29 cellular contexts compared by ENCODE assay signal in the genomic region with DNA sequence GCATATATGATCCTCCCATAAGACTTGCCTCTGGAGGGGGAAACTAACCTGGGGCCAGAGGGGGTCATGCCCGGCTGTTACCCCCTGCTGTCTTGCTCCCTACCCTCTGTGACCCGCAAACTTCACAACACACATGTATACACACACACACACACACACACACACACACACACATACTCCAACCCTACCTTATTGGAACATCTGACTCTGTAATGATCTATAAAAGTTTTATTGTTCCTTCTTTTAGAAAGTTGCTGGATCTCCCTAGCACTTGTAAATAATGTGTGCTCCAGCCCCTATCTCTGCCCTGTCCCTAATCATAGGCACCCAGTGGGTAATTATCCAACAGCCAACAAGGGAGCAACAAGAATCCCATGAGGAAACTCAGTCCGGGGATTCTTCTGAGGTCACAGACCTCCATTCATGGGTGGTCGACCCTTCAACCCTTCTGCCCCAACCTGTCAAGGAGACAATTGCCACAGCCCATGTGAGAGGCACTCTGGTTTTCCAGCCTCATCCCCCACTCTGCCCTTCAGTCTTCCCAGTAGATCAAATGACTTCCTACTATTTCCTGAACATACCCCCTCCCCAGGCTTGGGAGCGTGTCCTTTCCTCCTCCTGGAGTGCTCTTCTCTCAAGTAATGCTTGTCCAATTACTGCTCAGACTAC.
"Had no signal": no experiment of that assay in that cellular context is flagged by ENCODE, and none has a peak within 500 bp of the region (broad histone marks: within the 10 kb centered on the region; RNA-seq: fewer than 3 reads in every experiment).

No MANE protein-coding gene starts in this region.

- H3K4me1 Mint-ChIP-seq: activated naive CD4-positive, alpha-beta T cell treated with anti-CD3 and anti-CD28 coated beads, Interleukin-2, amount 50 U/mL, for 24 hours; activated naive CD8-positive, alpha-beta T cell treated with anti-CD3 and anti-CD28 coated beads, Interleukin-2, amount 10 ng/mL, durations not matched to agents 7 days and 5 days had no signal

- H3K4me1 ChIP-seq: breast epithelium had no signal

- H3K36me3 Mint-ChIP-seq: activated naive CD4-positive, alpha-beta T cell treated with anti-CD3 and anti-CD28 coated beads, Interleukin-2, amount 50 U/mL, for 24 hours; activated naive CD8-positive, alpha-beta T cell treated with anti-CD3 and anti-CD28 coated beads, Interleukin-2, amount 10 ng/mL, durations not matched to agents 7 days and 5 days had no signal

- H3K4me3 Mint-ChIP-seq: activated CD8-positive, alpha-beta T cell treated with anti-CD3 and anti-CD28 coated beads for 36 hours; activated naive CD4-positive, alpha-beta T cell treated with anti-CD3 and anti-CD28 coated beads, Interleukin-2, amount 50 U/mL, for 24 hours; activated naive CD8-positive, alpha-beta T cell treated with anti-CD3 and anti-CD28 coated beads, Interleukin-2, amount 10 ng/mL, durations not matched to agents 7 days and 5 days; T-helper 1 cell treated with Interleukin-12 subunit alpha and Interleukin-12 subunit beta and Interleukin-4 antibody, amounts not matched to agents 30 μg/mL and 1 μg/mL, for 36 hours; T-helper 2 cell treated with Interferon-gamma antibody and Interleukin-4, amounts not matched to agents 5 μg/mL and 100 μg/mL, for 36 hours had no signal

- H3K9me3 Mint-ChIP-seq: activated CD8-positive, alpha-beta T cell treated with anti-CD3 and anti-CD28 coated beads for 36 hours; activated naive CD4-positive, alpha-beta T cell treated with anti-CD3 and anti-CD28 coated beads, Interleukin-2, amount 50 U/mL, for 24 hours; activated naive CD8-positive, alpha-beta T cell treated with anti-CD3 and anti-CD28 coated beads, Interleukin-2, amount 10 ng/mL, durations not matched to agents 7 days and 5 days; activated T-helper 2 cell treated with anti-CD3 and anti-CD28 coated beads, Interferon-gamma antibody, Interleukin-2, Interleukin-4, amounts not matched to agents 10 μg/mL and 5 μg/mL and 100 μg/mL, durations not matched to agents 14 hours and 24 hours and 36 hours; T-helper 1 cell treated with Interleukin-12 subunit alpha and Interleukin-12 subunit beta and Interleukin-4 antibody, amounts not matched to agents 30 μg/mL and 1 μg/mL, for 36 hours; T-helper 2 cell treated with Interferon-gamma antibody and Interleukin-4, amounts not matched to agents 5 μg/mL and 100 μg/mL, for 36 hours had no signal

- H3K27ac Mint-ChIP-seq: activated CD8-positive, alpha-beta T cell treated with anti-CD3 and anti-CD28 coated beads for 36 hours; activated naive CD4-positive, alpha-beta T cell treated with anti-CD3 and anti-CD28 coated beads, Interleukin-2, amount 50 U/mL, for 24 hours; activated naive CD8-positive, alpha-beta T cell treated with anti-CD3 and anti-CD28 coated beads, Interleukin-2, amount 10 ng/mL, durations not matched to agents 7 days and 5 days; activated T-helper 2 cell treated with anti-CD3 and anti-CD28 coated beads, Interferon-gamma antibody, Interleukin-2, Interleukin-4, amounts not matched to agents 10 μg/mL and 5 μg/mL and 100 μg/mL, durations not matched to agents 14 hours and 24 hours and 36 hours; T-helper 1 cell treated with Interleukin-12 subunit alpha and Interleukin-12 subunit beta and Interleukin-4 antibody, amounts not matched to agents 30 μg/mL and 1 μg/mL, for 36 hours; T-helper 2 cell treated with Interferon-gamma antibody and Interleukin-4, amounts not matched to agents 5 μg/mL and 100 μg/mL, for 36 hours had no signal

- H3K4me3 ChIP-seq: ascending aorta, breast epithelium, SJSA1 had no signal

- H3K9ac ChIP-seq: KMS-11, SK-N-SH had no signal

- H3K27ac ChIP-seq: ascending aorta, breast epithelium, KMS-11, SJSA1 had no signal

- H3K36me3 ChIP-seq: ascending aorta, breast epithelium, SJSA1 had no signal

- DNase-seq: activated CD4-positive, alpha-beta T cell treated with anti-CD3 and anti-CD28 coated beads for 1 hour; activated CD4-positive, alpha-beta T cell treated with anti-CD3 and anti-CD28 coated beads for 48 hours; activated CD4-positive, alpha-beta T cell treated with anti-CD3 and anti-CD28 coated beads, Interleukin-2, amount 50 U/mL, for 4 hours; activated CD4-positive, CD25-positive, alpha-beta regulatory T cell; activated CD8-positive, alpha-beta T cell treated with anti-CD3 and anti-CD28 coated beads for 36 hours; activated gamma-delta T cell; activated naive CD4-positive, alpha-beta T cell treated with Interleukin-2 at 50 U/mL for 16 hours; activated naive CD8-positive, alpha-beta T cell treated with anti-CD3 and anti-CD28 coated beads, Interleukin-2, amount 10 ng/mL, durations not matched to agents 7 days and 5 days; activated T-cell treated with anti-CD3 and anti-CD28 coated beads, Interleukin-2, amount 50 U/mL, for 1 hour; amygdala; NCI-H1105 treated with DMSO at 0.1 percent for 48 hours; NCI-H1436; NCI-H1694; NCI-H1930; NCI-H2081 treated with DMSO at 0.1 percent for 48 hours; NCI-H345; NCI-H524 treated with DMSO at 0.1 percent for 48 hours; RPMI8226; SHP77 treated with DMSO at 0.1 percent for 48 hours; SK-N-SH had no signal

- H3K9me3 ChIP-seq: ascending aorta, breast epithelium, SJSA1, SK-N-SH had no signal

- H3K27me3 ChIP-seq: ascending aorta, breast epithelium, SJSA1 had no signal

- ATAC-seq: activated CD8-positive, alpha-beta T cell treated with anti-CD3 and anti-CD28 coated beads for 36 hours; Panc1 had no signal
